Comparison of ENCODE assay signal across 2 cellular contexts in the genomic region with DNA sequence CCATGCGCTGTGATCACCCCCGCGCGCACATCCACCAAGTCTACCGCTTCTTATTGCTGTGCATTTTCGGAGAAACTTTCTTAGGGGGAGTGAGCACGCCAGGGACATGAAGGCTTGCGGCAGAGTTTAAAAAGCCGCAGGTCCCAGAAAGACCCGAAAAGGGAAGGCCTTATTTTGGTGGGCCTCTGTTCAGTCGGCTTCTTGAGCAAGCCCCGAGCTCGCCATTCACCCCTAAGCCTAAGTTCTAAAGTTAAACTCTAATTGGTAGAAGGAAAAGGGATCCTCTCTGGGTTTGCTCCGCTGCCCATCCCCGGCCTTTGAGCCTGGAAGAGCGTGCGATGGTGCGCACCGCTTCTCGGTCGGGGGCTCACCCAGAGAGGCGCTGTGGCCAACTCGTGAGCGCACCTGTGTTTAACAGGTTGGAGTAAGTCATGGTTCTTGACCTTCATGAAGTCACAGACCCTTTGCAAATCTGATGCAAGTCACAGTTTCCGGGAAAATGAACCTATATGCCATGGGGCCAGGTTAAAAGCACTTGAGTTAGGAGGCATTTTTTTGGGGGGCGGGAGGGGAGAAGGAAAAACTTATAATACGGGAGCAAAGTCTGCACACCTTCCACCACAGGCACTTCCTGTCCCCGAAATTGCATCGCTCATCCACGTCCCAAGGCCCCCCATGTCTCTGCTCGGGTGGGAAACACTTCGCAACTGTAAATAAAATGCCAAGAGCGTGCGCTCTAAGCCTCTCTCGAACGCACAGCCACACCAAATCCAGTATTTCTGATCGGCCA.
TF ChIP-seq lines count a peak whose summit lies in the region.

No MANE protein-coding gene starts in this region.

TF ChIP-seq in SK-N-SH, 30 proteins besides CTCF, POLR2A, EP300 and RAD21 (continued from another document):
- TF ChIP-seq, protein P1, sequence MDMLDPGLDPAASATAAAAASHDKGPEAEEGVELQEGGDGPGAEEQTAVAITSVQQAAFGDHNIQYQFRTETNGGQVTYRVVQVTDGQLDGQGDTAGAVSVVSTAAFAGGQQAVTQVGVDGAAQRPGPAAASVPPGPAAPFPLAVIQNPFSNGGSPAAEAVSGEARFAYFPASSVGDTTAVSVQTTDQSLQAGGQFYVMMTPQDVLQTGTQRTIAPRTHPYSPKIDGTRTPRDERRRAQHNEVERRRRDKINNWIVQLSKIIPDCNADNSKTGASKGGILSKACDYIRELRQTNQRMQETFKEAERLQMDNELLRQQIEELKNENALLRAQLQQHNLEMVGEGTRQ (IDR thresholded peaks at IDR 0.05; ENCODE audit: borderline replicate concordance, low read depth, low read length): no peak
- TF ChIP-seq, protein P2, sequence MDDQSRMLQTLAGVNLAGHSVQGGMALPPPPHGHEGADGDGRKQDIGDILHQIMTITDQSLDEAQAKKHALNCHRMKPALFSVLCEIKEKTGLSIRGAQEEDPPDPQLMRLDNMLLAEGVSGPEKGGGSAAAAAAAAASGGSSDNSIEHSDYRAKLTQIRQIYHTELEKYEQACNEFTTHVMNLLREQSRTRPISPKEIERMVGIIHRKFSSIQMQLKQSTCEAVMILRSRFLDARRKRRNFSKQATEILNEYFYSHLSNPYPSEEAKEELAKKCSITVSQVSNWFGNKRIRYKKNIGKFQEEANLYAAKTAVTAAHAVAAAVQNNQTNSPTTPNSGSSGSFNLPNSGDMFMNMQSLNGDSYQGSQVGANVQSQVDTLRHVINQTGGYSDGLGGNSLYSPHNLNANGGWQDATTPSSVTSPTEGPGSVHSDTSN (IDR thresholded peaks at IDR 0.05): no peak
- TF ChIP-seq SMC3 (IDR thresholded peaks at IDR 0.05; ENCODE audit: low read depth, low read length): no peak
- TF ChIP-seq, protein P3, sequence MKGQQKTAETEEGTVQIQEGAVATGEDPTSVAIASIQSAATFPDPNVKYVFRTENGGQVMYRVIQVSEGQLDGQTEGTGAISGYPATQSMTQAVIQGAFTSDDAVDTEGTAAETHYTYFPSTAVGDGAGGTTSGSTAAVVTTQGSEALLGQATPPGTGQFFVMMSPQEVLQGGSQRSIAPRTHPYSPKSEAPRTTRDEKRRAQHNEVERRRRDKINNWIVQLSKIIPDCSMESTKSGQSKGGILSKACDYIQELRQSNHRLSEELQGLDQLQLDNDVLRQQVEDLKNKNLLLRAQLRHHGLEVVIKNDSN (IDR thresholded peaks at IDR 0.05; ENCODE audit: borderline replicate concordance, low read depth): no peak
- no peak for TF ChIP-seq TAF1 (IDR thresholded peaks at IDR 0.05; ENCODE audit: borderline replicate concordance, low read depth, low read length)
- TF ChIP-seq FOXM1 (IDR thresholded peaks at IDR 0.05; ENCODE audit: low read depth): no peak
- TF ChIP-seq CHD2 (IDR thresholded peaks at IDR 0.05; ENCODE audit: low read length, partially characterized antibody): no peak
- no peak for TF ChIP-seq NFIC (IDR thresholded peaks at IDR 0.05; ENCODE audit: borderline replicate concordance)

TF ChIP-seq in SK-N-SH treated with all-trans-retinoic acid at 6 μM for 48 hours, 23 proteins besides CTCF, POLR2A, EP300 and RAD21 (continued from another document):
- TF ChIP-seq, protein P4, sequence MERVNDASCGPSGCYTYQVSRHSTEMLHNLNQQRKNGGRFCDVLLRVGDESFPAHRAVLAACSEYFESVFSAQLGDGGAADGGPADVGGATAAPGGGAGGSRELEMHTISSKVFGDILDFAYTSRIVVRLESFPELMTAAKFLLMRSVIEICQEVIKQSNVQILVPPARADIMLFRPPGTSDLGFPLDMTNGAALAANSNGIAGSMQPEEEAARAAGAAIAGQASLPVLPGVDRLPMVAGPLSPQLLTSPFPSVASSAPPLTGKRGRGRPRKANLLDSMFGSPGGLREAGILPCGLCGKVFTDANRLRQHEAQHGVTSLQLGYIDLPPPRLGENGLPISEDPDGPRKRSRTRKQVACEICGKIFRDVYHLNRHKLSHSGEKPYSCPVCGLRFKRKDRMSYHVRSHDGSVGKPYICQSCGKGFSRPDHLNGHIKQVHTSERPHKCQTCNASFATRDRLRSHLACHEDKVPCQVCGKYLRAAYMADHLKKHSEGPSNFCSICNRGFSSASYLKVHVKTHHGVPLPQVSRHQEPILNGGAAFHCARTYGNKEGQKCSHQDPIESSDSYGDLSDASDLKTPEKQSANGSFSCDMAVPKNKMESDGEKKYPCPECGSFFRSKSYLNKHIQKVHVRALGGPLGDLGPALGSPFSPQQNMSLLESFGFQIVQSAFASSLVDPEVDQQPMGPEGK (CRISPR knock-in tag; IDR thresholded peaks at IDR 0.05; ENCODE audit: borderline replicate concordance): no peak
- no peak for TF ChIP-seq GLIS3 (CRISPR knock-in tag; IDR thresholded peaks at IDR 0.05)
- no peak for TF ChIP-seq ESRRG (CRISPR knock-in tag; IDR thresholded peaks at IDR 0.05)
- TF ChIP-seq ZFP3 (CRISPR knock-in tag; IDR thresholded peaks at IDR 0.05): no peak
- no peak for TF ChIP-seq ISL1 (CRISPR knock-in tag; IDR thresholded peaks at IDR 0.05)
- no peak for TF ChIP-seq ZC3H10 (CRISPR knock-in tag; IDR thresholded peaks at IDR 0.05)
- no peak for TF ChIP-seq ARNTL (CRISPR knock-in tag; IDR thresholded peaks at IDR 0.05; ENCODE audit: borderline replicate concordance, low read depth)
TF ChIP-seq in SK-N-SH treated with all-trans-retinoic acid at 6 μM for 48 hours: peak in this region for 0.
